Comparison of ENCODE assay signal across 8 cellular contexts in the genomic region with DNA sequence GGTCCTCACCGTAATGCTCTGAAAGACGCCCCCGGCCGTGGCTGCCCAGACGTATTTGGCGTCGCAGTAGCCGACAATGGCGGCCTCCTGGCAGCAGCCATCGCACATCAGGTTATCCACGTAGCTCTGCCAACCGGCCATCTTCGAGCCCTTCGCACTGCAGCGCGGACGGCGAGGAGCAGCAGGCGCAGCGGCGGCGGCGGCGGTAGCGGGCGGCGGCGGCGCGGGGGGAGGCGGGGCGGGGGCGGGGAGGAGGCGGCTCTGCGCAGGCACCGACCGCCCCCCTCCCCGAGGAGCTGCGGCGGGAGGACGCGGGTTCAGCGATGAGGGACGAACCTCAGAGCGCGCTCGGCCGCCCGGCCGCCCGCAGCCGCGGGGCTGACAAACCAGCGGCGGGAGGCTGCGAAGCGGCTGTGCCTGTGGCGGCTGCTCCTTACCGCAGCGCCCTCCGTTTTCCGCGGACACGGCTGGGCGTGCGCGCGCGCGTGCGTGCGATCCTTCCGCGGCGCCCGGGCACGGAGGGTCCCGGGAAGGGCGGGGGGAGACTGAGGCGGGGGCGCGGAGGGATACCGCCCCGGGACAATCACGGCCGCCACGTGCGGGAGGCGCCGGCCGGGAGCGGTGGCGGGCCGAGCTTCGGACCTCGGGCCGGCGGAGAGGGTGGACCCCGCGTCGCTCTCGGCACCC.
DNase-seq lines count a peak whose midpoint lies in the region; ATAC-seq and TF ChIP-seq lines count a peak whose summit lies in the region.

A gene with protein sequence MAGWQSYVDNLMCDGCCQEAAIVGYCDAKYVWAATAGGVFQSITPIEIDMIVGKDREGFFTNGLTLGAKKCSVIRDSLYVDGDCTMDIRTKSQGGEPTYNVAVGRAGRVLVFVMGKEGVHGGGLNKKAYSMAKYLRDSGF (minus strand): TSS at position 180 of the 687 bp plus-strand sequence. CDS start 39 bp downstream, at position 141.

- no peaks in the 10 kb centered on the region for H3K9me3 Mint-ChIP-seq in effector memory CD8-positive, alpha-beta T cell

- peaks cover 8% of the 10 kb centered on the region for H3K36me3 Mint-ChIP-seq in effector memory CD8-positive, alpha-beta T cell (ENCODE audit: insufficient read depth)

- DNase-seq in NCI-H510A (lab: John Stamatoyannopoulos, UW) = peak; percentile 88
- DNase-seq in activated CD8-positive, alpha-beta memory T cell treated with anti-CD3 and anti-CD28 coated beads for 24 hours = peak; percentile 79
- peak; percentile 44 to 48 (median 46) for DNase-seq in effector memory CD8-positive, alpha-beta T cell
- peak; percentile 62 for DNase-seq in medulla oblongata (ENCODE audit: extremely low spot score)
- peak in 2 of 3 experiments; percentile 14 to 37 for DNase-seq in stimulated activated CD4-positive, alpha-beta T cell treated with anti-CD3 and anti-CD28 coated beads, TNF-alpha, amount 100 ng/mL, for 24 hours (ENCODE audit: low read depth in 3 of 3)

- H3K4me1 Mint-ChIP-seq in effector memory CD8-positive, alpha-beta T cell (ENCODE audit: low read depth in 2 of 2) = peaks cover 9 to 17% of the 10 kb centered on the region in 2 donors

- ATAC-seq in GM18517 (IDR thresholded peaks at IDR 0.05; ENCODE audit: unreplicated experiment) (peak; percentile 39), HG03066 (IDR thresholded peaks at IDR 0.05; ENCODE audit: low read depth, unreplicated experiment) (peak; percentile 49)
- ATAC-seq in effector memory CD8-positive, alpha-beta T cell (replicated peaks) = peak; percentile 70

- peak within 1 kb of the TSS; percentile 44 to 79 for H3K27ac Mint-ChIP-seq in effector memory CD8-positive, alpha-beta T cell

- H3K27me3 Mint-ChIP-seq in effector memory CD8-positive, alpha-beta T cell = peaks cover 8 to 13% of the 10 kb centered on the region in 2 donors

- H3K27ac ChIP-seq in 22Rv1 = peak within 1 kb of the TSS; percentile 85

- H3K4me3 Mint-ChIP-seq in effector memory CD8-positive, alpha-beta T cell = peak within 1 kb of the TSS; percentile 88 to 93

- no peak; the same call in 1 of the 2 replicates for TF ChIP-seq CTCF in 22Rv1 (IDR thresholded peaks at IDR 0.05)

Comparison
In these comparisons a context has a peak if more than half of its experiments do, and no peak if none do; other contexts are left out.
1. Peak in every context shown above with its lines: DNase-seq, ATAC-seq and H3K27ac ChIP-seq.
2. DNase-seq: peak in every context shown above with its lines; median percentile 88 in NCI-H510A; 79 in activated CD8-positive, alpha-beta memory T cell treated with anti-CD3 and anti-CD28 coated beads for 24 hours; 62 in medulla oblongata; 46 in effector memory CD8-positive, alpha-beta T cell; 26 in stimulated activated CD4-positive, alpha-beta T cell treated with anti-CD3 and anti-CD28 coated beads, TNF-alpha, amount 100 ng/mL, for 24 hours.